In the genomic region with DNA sequence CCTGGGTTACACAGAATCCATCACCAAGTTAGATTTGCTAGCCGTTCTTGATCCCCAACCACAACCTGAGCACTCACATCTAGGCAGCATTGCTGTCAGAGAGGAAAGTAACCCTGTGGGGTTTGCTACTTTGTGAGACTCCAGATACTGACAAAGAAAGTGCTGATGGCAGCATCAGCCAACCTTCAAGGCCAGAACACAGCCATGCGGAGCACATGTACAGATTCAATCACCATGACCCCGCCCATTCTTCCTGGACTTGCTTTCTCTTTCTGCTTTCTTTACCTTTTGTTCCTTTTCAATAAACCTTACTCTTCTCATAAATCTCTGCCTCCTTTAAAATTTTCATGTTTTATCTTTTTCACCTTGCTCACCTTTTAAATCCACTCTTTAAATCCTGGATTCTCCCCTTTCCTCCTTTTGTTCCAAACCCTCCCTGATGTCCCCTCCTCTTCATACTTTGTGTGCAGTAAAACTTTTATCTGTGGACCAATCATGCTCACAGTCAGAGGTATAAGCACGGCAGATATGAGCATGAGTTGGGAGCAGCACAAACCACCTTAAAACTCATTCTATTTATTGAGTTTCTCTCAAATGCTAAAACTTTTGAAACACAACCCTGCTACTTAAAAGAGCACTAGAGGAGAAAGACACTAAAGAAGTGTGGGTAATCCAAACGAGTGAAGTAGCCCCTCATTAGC, we compare ENCODE assay signal across 9 cellular contexts. TPM values are rescaled to one million over a fixed set of nuclear protein-coding genes. Genes with fewer than 3 reads are reported as not detected.
DNase-seq lines count a peak whose midpoint lies in the region; ATAC-seq, FAIRE-seq and TF ChIP-seq lines count a peak whose summit lies in the region.
"Had no signal": no experiment of that assay in that cellular context is flagged by ENCODE, and none has a peak within 500 bp of the region (broad histone marks: within the 10 kb centered on the region; RNA-seq: fewer than 3 reads in every experiment).

No MANE protein-coding gene starts in this region.

- FAIRE-seq in keratinocyte (lab: Jason Lieb, UNC) = no peak

- H3K9me3 ChIP-seq in keratinocyte (ENCODE audit: control insufficient read depth, low read depth, low read length) = no peaks in the 10 kb centered on the region

- H3K4me1 ChIP-seq in keratinocyte (ENCODE audit: control insufficient read depth, extremely low read depth, insufficient read depth, low read length) = peaks cover 51% of the 10 kb centered on the region

- H3K9ac ChIP-seq in keratinocyte (ENCODE audit: control insufficient read depth, extremely low read depth, insufficient read depth, low read length) = peak overlapping the region; percentile 45

- H3K36me3 ChIP-seq in keratinocyte (ENCODE audit: control insufficient read depth in 2 of 2, extremely low read depth in 1 of 2, insufficient read depth in 2 of 2, low read length in 2 of 2) = peaks cover 34 to 53% of the 10 kb centered on the region in 2 experiments

- peaks cover 47% of the 10 kb centered on the region for H3K79me2 ChIP-seq in keratinocyte (ENCODE audit: control insufficient read depth, insufficient read depth, low read length)

- no peaks in the 10 kb centered on the region for H3K27me3 Mint-ChIP-seq in activated T-cell treated with anti-CD3 and anti-CD28 coated beads, Interleukin-2, amount 50 U/mL, for 72 hours (ENCODE audit: low read depth)
- no peaks in the 10 kb centered on the region for H3K27me3 Mint-ChIP-seq in stimulated activated naive B cell treated with anti-CD40 and anti-IgM and Interleukin-4, amounts not matched to agents 10 μg/mL and 1 μg/mL and 100 μg/mL, for 72 hours

- DNase-seq in activated T-cell treated with anti-CD3 and anti-CD28 coated beads, Interleukin-2, amount 50 U/mL, for 72 hours = peak; percentile 57 to 61
- DNase-seq in keratinocyte (ENCODE audit: low read depth, low spot score) (no peak), hippocampal formation (lab: John Stamatoyannopoulos, UW) (no peak), RKO (ENCODE audit: low spot score) (no peak), GM19240 (ENCODE audit: insufficient read length, low spot score) (no peak)
- DNase-seq in stimulated activated naive B cell treated with anti-CD40 and anti-IgM and Interleukin-4, amounts not matched to agents 10 μg/mL and 1 μg/mL and 100 μg/mL, for 72 hours = no peak
- DNase-seq: nephron progenitor cell had no signal

- no peaks in the 10 kb centered on the region for H3K9me3 Mint-ChIP-seq in activated T-cell treated with anti-CD3 and anti-CD28 coated beads, Interleukin-2, amount 50 U/mL, for 72 hours
- H3K9me3 Mint-ChIP-seq in stimulated activated naive B cell treated with anti-CD40 and anti-IgM and Interleukin-4, amounts not matched to agents 10 μg/mL and 1 μg/mL and 100 μg/mL, for 72 hours = no peaks in the 10 kb centered on the region
- H3K9me3 Mint-ChIP-seq: nephron progenitor cell had no signal

- H3K4me3 Mint-ChIP-seq in activated T-cell treated with anti-CD3 and anti-CD28 coated beads, Interleukin-2, amount 50 U/mL, for 72 hours = peak overlapping the region; percentile 71 to 92
- no peak overlapping the region for H3K4me3 Mint-ChIP-seq in stimulated activated naive B cell treated with anti-CD40 and anti-IgM and Interleukin-4, amounts not matched to agents 10 μg/mL and 1 μg/mL and 100 μg/mL, for 72 hours
- H3K4me3 Mint-ChIP-seq: nephron progenitor cell had no signal

- H3K27ac Mint-ChIP-seq in activated T-cell treated with anti-CD3 and anti-CD28 coated beads, Interleukin-2, amount 50 U/mL, for 72 hours = peak overlapping the region; percentile 99
- H3K27ac Mint-ChIP-seq in stimulated activated naive B cell treated with anti-CD40 and anti-IgM and Interleukin-4, amounts not matched to agents 10 μg/mL and 1 μg/mL and 100 μg/mL, for 72 hours = peak overlapping the region; percentile 86
- H3K27ac Mint-ChIP-seq: nephron progenitor cell had no signal

- H3K4me1 Mint-ChIP-seq in activated T-cell treated with anti-CD3 and anti-CD28 coated beads, Interleukin-2, amount 50 U/mL, for 72 hours (ENCODE audit: low read depth) = peaks cover 70% of the 10 kb centered on the region
- peaks cover 13 to 26% of the 10 kb centered on the region in 2 donors for H3K4me1 Mint-ChIP-seq in stimulated activated naive B cell treated with anti-CD40 and anti-IgM and Interleukin-4, amounts not matched to agents 10 μg/mL and 1 μg/mL and 100 μg/mL, for 72 hours

- H3K36me3 Mint-ChIP-seq in activated T-cell treated with anti-CD3 and anti-CD28 coated beads, Interleukin-2, amount 50 U/mL, for 72 hours (ENCODE audit: insufficient read depth in 2 of 2) = peaks cover 5 to 28% of the 10 kb centered on the region in 2 donors
- peaks cover 8 to 9% of the 10 kb centered on the region in 2 donors for H3K36me3 Mint-ChIP-seq in stimulated activated naive B cell treated with anti-CD40 and anti-IgM and Interleukin-4, amounts not matched to agents 10 μg/mL and 1 μg/mL and 100 μg/mL, for 72 hours

- TF ChIP-seq CTCF in keratinocyte (optimal IDR thresholded peaks at IDR 0.05 in 1 of 3, IDR thresholded peaks at IDR 0.05 in 1 of 3, conservative IDR thresholded peaks at IDR 0.05 in 1 of 3; ENCODE audit: extremely low read depth in 1 of 3, insufficient read depth in 2 of 3, low read length in 3 of 3) = no peak

- H2AFZ ChIP-seq in keratinocyte (ENCODE audit: control insufficient read depth, low read length) = no peak overlapping the region

- H4K20me1 ChIP-seq in keratinocyte (ENCODE audit: control insufficient read depth, extremely low read depth, insufficient read depth, low read length) = no peaks in the 10 kb centered on the region

- H3K9me1 ChIP-seq in keratinocyte (ENCODE audit: control insufficient read depth, extremely low read depth, insufficient read depth, low read length) = peaks cover 7% of the 10 kb centered on the region

- H3K27me3 ChIP-seq in keratinocyte (ENCODE audit: control insufficient read depth, extremely low read depth, insufficient read depth, low read length) = no peaks in the 10 kb centered on the region

- dilution Hi-C loops in keratinocyte (cut with MboI; ENCODE audit: extremely low pct_ligation_motif_present, low sequenced_read_pairs) = no loop called here

- peak overlapping the region in 1 of 3 experiments; percentile 11 for H3K4me3 ChIP-seq in keratinocyte (ENCODE audit: control insufficient read depth in 2 of 3, extremely low read depth in 1 of 3, insufficient read depth in 2 of 3, low read depth in 1 of 3, low read length in 3 of 3)

- H3K27ac ChIP-seq in keratinocyte (ENCODE audit: control insufficient read depth, insufficient read depth, low read length) = peak overlapping the region; percentile 61

- ATAC-seq in HG02798 (IDR thresholded peaks at IDR 0.05; ENCODE audit: poor library complexity, unreplicated experiment) (peak; percentile 34), GM18858 (IDR thresholded peaks at IDR 0.05; ENCODE audit: unreplicated experiment) (no peak)
- ATAC-seq in activated T-cell treated with anti-CD3 and anti-CD28 coated beads, Interleukin-2, amount 50 U/mL, for 72 hours (replicated peaks in 1 of 2) = peak; percentile 34 to 56
- ATAC-seq in stimulated activated naive B cell treated with anti-CD40 and anti-IgM and Interleukin-4, amounts not matched to agents 10 μg/mL and 1 μg/mL and 100 μg/mL, for 72 hours (replicated peaks) = peak in 1 of 2 donors; percentile 24

- peak overlapping the region; percentile 51 for H3K4me2 ChIP-seq in keratinocyte (ENCODE audit: control insufficient read depth, extremely low read depth, insufficient read depth, low read depth, low read length)

RNA-seq across cellular contexts. Expression of a gene that starts 21.9 kb away (rescaled TPM):
- total RNA-seq in activated T-cell treated with anti-CD3 and anti-CD28 coated beads, Interleukin-2, amount 50 U/mL, for 72 hours = 10 to 100 TPM; 82.5 to 87.6 TPM
- 50.6 to 72.3 TPM (median 61.4 TPM) in 3 replicates for polyA plus RNA-seq in keratinocyte
- polyA plus RNA-seq in keratinocyte (2011; ENCODE audit: low read depth) = 16.5 TPM
- polyA plus RNA-seq in keratinocyte (2011; cell fraction: cytosol; rRNA removed) = 34.2 and 52.2 TPM in 2 replicates
- 134 and 136 TPM in 2 replicates for polyA plus RNA-seq in keratinocyte (2011; cell fraction: nucleus; rRNA removed)
- 22.1 and 30.6 TPM in 2 replicates for polyA plus RNA-seq in keratinocyte (2012; ENCODE audit: low replicate concordance)
- polyA minus RNA-seq in keratinocyte = 34.1 to 97.0 TPM (median 89.8 TPM) in 3 replicates
- polyA minus RNA-seq in keratinocyte (2011; cell fraction: cytosol; rRNA and poly(A)+ RNA removed) = 36.1 TPM
- polyA minus RNA-seq in keratinocyte (2011; cell fraction: nucleus; rRNA and poly(A)+ RNA removed) = 43.4 and 81.5 TPM in 2 replicates

Comparison
In these comparisons a context has a peak if more than half of its experiments do, and no peak if none do; other contexts are left out.
1. DNase-seq: peak in activated T-cell treated with anti-CD3 and anti-CD28 coated beads, Interleukin-2, amount 50 U/mL, for 72 hours (2 of 2); none in keratinocyte (single experiment), stimulated activated naive B cell treated with anti-CD40 and anti-IgM and Interleukin-4, amounts not matched to agents 10 μg/mL and 1 μg/mL and 100 μg/mL, for 72 hours (single experiment), hippocampal formation (0 of 2), RKO (single experiment) and GM19240 (single experiment).
2. H3K4me3 Mint-ChIP-seq: peak in activated T-cell treated with anti-CD3 and anti-CD28 coated beads, Interleukin-2, amount 50 U/mL, for 72 hours (2 of 2); none in stimulated activated naive B cell treated with anti-CD40 and anti-IgM and Interleukin-4, amounts not matched to agents 10 μg/mL and 1 μg/mL and 100 μg/mL, for 72 hours (0 of 2).